ENCODE assay signal across 8 cellular contexts in the genomic region with DNA sequence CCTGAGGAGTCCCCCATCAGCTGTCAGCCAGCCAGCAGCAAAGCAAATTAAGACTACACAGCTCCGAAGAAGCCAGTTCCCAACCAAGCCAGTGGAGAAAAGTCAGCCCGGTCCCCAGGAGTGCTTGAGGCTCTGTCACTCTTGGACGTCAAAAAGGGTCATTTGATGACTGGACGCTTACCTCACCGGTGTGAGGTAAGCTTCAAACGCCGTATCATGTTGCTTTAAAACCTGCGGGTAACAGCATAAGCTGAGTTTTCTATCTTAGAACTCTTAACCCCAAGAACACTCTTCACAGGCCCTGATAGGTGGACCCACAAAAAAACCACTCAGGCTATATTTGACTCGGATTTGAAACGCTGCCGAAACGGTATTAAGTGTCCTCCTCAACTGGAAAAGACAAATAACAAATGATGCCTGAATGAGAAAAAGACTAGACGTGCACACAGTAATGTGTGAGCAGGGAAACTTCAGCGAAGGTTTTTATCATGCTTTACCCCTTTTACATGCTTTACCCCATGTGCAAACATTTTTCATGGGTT. TPM values are rescaled to one million over a fixed set of nuclear protein-coding genes. Genes with fewer than 3 reads are reported as not detected.
A peak's percentile ranks its signal among the peaks of the same experiment; 100 is the strongest.
DNase-seq lines count a peak whose midpoint lies in the region; ATAC-seq and TF ChIP-seq lines count a peak whose summit lies in the region.

No MANE protein-coding gene starts in this region.

- H3K4me3 ChIP-seq in SJSA1: peak overlapping the region; percentile 86
- peak overlapping the region; percentile 79 for H3K4me3 ChIP-seq in epithelial cell of esophagus (ENCODE audit: low read length)
- H3K4me3 ChIP-seq in muscle layer of duodenum (ENCODE audit: low read depth in 1 of 2, low read length in 2 of 2): peak overlapping the region; percentile 80 to 94

- DNase-seq in NCI-H2196 (lab: John Stamatoyannopoulos, UW; ENCODE audit: unreplicated experiment): peak; percentile 37
- no peak for DNase-seq in NCI-H2196 treated with DMSO at 0.1 percent for 48 hours (lab: John Stamatoyannopoulos, UW; ENCODE audit: unreplicated experiment)
- DNase-seq in SJSA1 (ENCODE audit: low read depth in 1 of 2, low spot score in 2 of 2): no peak
- peak; percentile 34 for DNase-seq in epithelial cell of esophagus (ENCODE audit: low read depth)
- no peak for DNase-seq in SKM-1 (lab: John Stamatoyannopoulos, UW; ENCODE audit: unreplicated experiment)

- no peaks in the 10 kb centered on the region for H3K9me3 ChIP-seq in SJSA1 (replicated peaks)
- H3K9me3 ChIP-seq in muscle layer of duodenum (ENCODE audit: control insufficient read depth in 1 of 2, low read length in 2 of 2): no peaks in the 10 kb centered on the region

- H3K27ac ChIP-seq in SJSA1 (peak overlapping the region; percentile 20; the same call in 1 of the 2 replicates), muscle layer of duodenum (ENCODE audit: low read length) (peak overlapping the region; percentile 49)

- TF ChIP-seq CTCF in epithelial cell of esophagus (IDR thresholded peaks at IDR 0.05; ENCODE audit: insufficient read depth, low read depth, low read length, missing control alignments): no peak

- no peaks in the 10 kb centered on the region; the same call in 1 of the 2 replicates for H3K27me3 ChIP-seq in SJSA1 (replicated peaks)
- no peaks in the 10 kb centered on the region for H3K27me3 ChIP-seq in muscle layer of duodenum (ENCODE audit: low read depth, low read length)

- H3K36me3 ChIP-seq in SJSA1 (peaks cover 4% of the 10 kb centered on the region; the same call in 1 of the 2 replicates), muscle layer of duodenum (ENCODE audit: control insufficient read depth in 1 of 2, insufficient read depth in 2 of 2, low read length in 2 of 2) (no peaks in the 10 kb centered on the region)

- peak; percentile 5 for ATAC-seq in HG03135 (IDR thresholded peaks at IDR 0.05; ENCODE audit: unreplicated experiment)
- ATAC-seq in HG02798 (IDR thresholded peaks at IDR 0.05; ENCODE audit: poor library complexity, unreplicated experiment): no peak

- H3K4me1 ChIP-seq in SJSA1 (replicated peaks) (peaks cover 7% of the 10 kb centered on the region), muscle layer of duodenum (ENCODE audit: control insufficient read depth in 1 of 2, insufficient read depth in 2 of 2, low read length in 2 of 2) (peaks cover 4 to 9% of the 10 kb centered on the region in 2 donors)

RNA-seq across cellular contexts. Expression of a gene that starts 0.7 kb away (rescaled TPM):
- total RNA-seq in SJSA1 (2014; rRNA removed; shearing (Covaris generic)): 46.0 and 54.6 TPM in 2 replicates

Comparison
In these comparisons a context has a peak if more than half of its experiments do, and no peak if none do; other contexts are left out.
1. DNase-seq: peak in NCI-H2196 (single experiment) and epithelial cell of esophagus (single experiment); none in NCI-H2196 treated with DMSO at 0.1 percent for 48 hours (single experiment), SJSA1 (0 of 2) and SKM-1 (single experiment).
2. Peak in every context shown above with its lines, with median percentiles within 50 percentile points of each other: H3K4me3 ChIP-seq.